18 cellular contexts compared by ENCODE assay signal in genomic region chr5:110269478-110270142, GRCh38.
"Had no signal": no experiment of that assay in that cellular context is flagged by ENCODE, and none has a peak within 500 bp of the region (broad histone marks: within the 10 kb centered on the region; RNA-seq: fewer than 3 reads in every experiment).

No MANE protein-coding gene starts in this region.

- H3K36me3 Mint-ChIP-seq: activated naive CD4-positive, alpha-beta T cell treated with anti-CD3 and anti-CD28 coated beads, Interleukin-2, amount 50 U/mL, for 24 hours; brain; stimulated activated memory B cell treated with anti-CD40 and anti-IgM and Interleukin-4, amounts not matched to agents 10 μg/mL and 1 μg/mL and 100 μg/mL, for 72 hours had no signal

- ATAC-seq: activated T-helper 17 cell treated with anti-CD3 and anti-CD28 coated beads, Interleukin-2, amount 50 U/mL, for 72 hours; heart left ventricle; left cardiac atrium; lower lobe of right lung; stimulated activated memory B cell treated with anti-CD40 and anti-IgM and Interleukin-4, amounts not matched to agents 10 μg/mL and 1 μg/mL and 100 μg/mL, for 72 hours had no signal

- H3K9me3 ChIP-seq: colonic mucosa, heart left ventricle, lower lobe of right lung, neutrophil, transverse colon had no signal

- H3K27ac Mint-ChIP-seq: activated CD4-positive, alpha-beta T cell treated with anti-CD3 and anti-CD28 coated beads, Interleukin-2, amount 10 ng/mL, durations not matched to agents 7 days and 5 days; activated naive CD4-positive, alpha-beta T cell treated with anti-CD3 and anti-CD28 coated beads, Interleukin-2, amount 50 U/mL, for 24 hours; activated T-helper 17 cell treated with anti-CD3 and anti-CD28 coated beads, Interleukin-2, amount 50 U/mL, for 72 hours; brain; stimulated activated memory B cell treated with anti-CD40 and anti-IgM and Interleukin-4, amounts not matched to agents 10 μg/mL and 1 μg/mL and 100 μg/mL, for 72 hours had no signal

- H3K27me3 Mint-ChIP-seq: activated CD4-positive, alpha-beta T cell treated with anti-CD3 and anti-CD28 coated beads, Interleukin-2, amount 10 ng/mL, durations not matched to agents 7 days and 5 days; activated naive CD4-positive, alpha-beta T cell treated with anti-CD3 and anti-CD28 coated beads, Interleukin-2, amount 50 U/mL, for 24 hours; activated T-helper 17 cell treated with anti-CD3 and anti-CD28 coated beads, Interleukin-2, amount 50 U/mL, for 72 hours; brain; stimulated activated memory B cell treated with anti-CD40 and anti-IgM and Interleukin-4, amounts not matched to agents 10 μg/mL and 1 μg/mL and 100 μg/mL, for 72 hours had no signal

- H3K9me3 Mint-ChIP-seq: activated CD4-positive, alpha-beta T cell treated with anti-CD3 and anti-CD28 coated beads, Interleukin-2, amount 10 ng/mL, durations not matched to agents 7 days and 5 days; activated naive CD4-positive, alpha-beta T cell treated with anti-CD3 and anti-CD28 coated beads, Interleukin-2, amount 50 U/mL, for 24 hours; activated T-helper 17 cell treated with anti-CD3 and anti-CD28 coated beads, Interleukin-2, amount 50 U/mL, for 72 hours; stimulated activated memory B cell treated with anti-CD40 and anti-IgM and Interleukin-4, amounts not matched to agents 10 μg/mL and 1 μg/mL and 100 μg/mL, for 72 hours had no signal

- DNase-seq: activated CD4-positive, alpha-beta T cell treated with anti-CD3 and anti-CD28 coated beads, Interleukin-2, amount 10 ng/mL, durations not matched to agents 7 days and 5 days; activated CD4-positive, CD25-positive, alpha-beta regulatory T cell; activated CD8-positive, alpha-beta memory T cell treated with anti-CD3 and anti-CD28 coated beads for 24 hours; amygdala; central memory CD4-positive, alpha-beta T cell; colonic mucosa; effector CD4-positive, alpha-beta T cell; heart left ventricle; left cardiac atrium; lower lobe of right lung; stimulated activated CD4-positive, alpha-beta T cell treated with anti-CD3 and anti-CD28 coated beads, Interleukin-2, amount 100 ng/mL, for 48 hours; T-helper 2 cell; transverse colon had no signal

- H3K4me3 ChIP-seq: colonic mucosa, heart left ventricle, lower lobe of right lung, transverse colon had no signal

- H3K4me1 ChIP-seq: colonic mucosa, heart left ventricle, lower lobe of right lung, transverse colon had no signal

- H3K4me3 Mint-ChIP-seq: activated CD4-positive, alpha-beta T cell treated with anti-CD3 and anti-CD28 coated beads, Interleukin-2, amount 10 ng/mL, durations not matched to agents 7 days and 5 days; activated naive CD4-positive, alpha-beta T cell treated with anti-CD3 and anti-CD28 coated beads, Interleukin-2, amount 50 U/mL, for 24 hours; activated T-helper 17 cell treated with anti-CD3 and anti-CD28 coated beads, Interleukin-2, amount 50 U/mL, for 72 hours; brain; stimulated activated memory B cell treated with anti-CD40 and anti-IgM and Interleukin-4, amounts not matched to agents 10 μg/mL and 1 μg/mL and 100 μg/mL, for 72 hours had no signal

- H3K4me1 Mint-ChIP-seq: stimulated activated memory B cell treated with anti-CD40 and anti-IgM and Interleukin-4, amounts not matched to agents 10 μg/mL and 1 μg/mL and 100 μg/mL, for 72 hours had no signal

- H3K27ac ChIP-seq: colonic mucosa, heart left ventricle, lower lobe of right lung, neutrophil, transverse colon had no signal

- H3K27me3 ChIP-seq: colonic mucosa, heart left ventricle, neutrophil, transverse colon had no signal

- H3K36me3 ChIP-seq: colonic mucosa, heart left ventricle, lower lobe of right lung, neutrophil, transverse colon had no signal
